In the genomic region with DNA sequence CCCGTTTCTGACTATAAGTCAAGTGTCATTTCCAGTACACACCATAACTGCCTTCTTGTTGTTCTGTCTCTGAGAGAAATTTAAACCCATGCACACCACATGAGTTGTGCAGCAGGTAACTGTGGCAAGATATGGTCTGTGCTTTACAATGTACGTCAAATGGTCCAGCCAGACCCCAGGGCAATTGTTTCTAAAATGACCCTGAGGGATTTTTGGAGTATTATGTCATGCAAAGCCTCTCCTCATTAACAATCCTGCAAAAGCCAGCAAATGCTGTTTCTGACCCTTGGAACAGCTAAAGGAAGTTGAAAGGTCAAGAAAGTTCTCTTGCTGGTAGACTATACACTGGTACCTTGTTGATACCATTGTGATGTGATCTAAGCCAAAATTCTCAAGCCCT, we compare ENCODE assay signal across 7 cellular contexts. TPM values are rescaled to one million over a fixed set of nuclear protein-coding genes. Genes with fewer than 3 reads are reported as not detected.
"Had no signal": no experiment of that assay in that cellular context is flagged by ENCODE, and none has a peak within 500 bp of the region (broad histone marks: within the 10 kb centered on the region; RNA-seq: fewer than 3 reads in every experiment).

No MANE protein-coding gene starts in this region.

- ATAC-seq: GM23338, K562 had no signal

- DNase-seq: H9, HCEC 1CT, IMR-90 had no signal

- H3K4me3 ChIP-seq: GM23338, K562 had no signal

- FAIRE-seq: H54, K562 had no signal

RNA-seq across cellular contexts. Expression of a gene that starts 47.7 kb away (rescaled TPM):
- total RNA-seq: HT-29 had no signal
